ENCODE assay signal across 1 cellular context in genomic region chr11:77039491-77040400, GRCh38.
TF ChIP-seq lines count a peak whose summit lies in the region.

No MANE protein-coding gene starts in this region.

TF ChIP-seq in WTC11, 78 proteins besides CTCF, POLR2A, EP300 and RAD21 (continued from another document):
- TF ChIP-seq FOXP4 (CRISPR knock-in tag; IDR thresholded peaks at IDR 0.05): peak; percentile 93
- TF ChIP-seq E2F4 (CRISPR knock-in tag; IDR thresholded peaks at IDR 0.05; ENCODE audit: borderline replicate concordance, low read depth): peak; percentile 85
- peak; percentile 90; the same call in 1 of the 2 replicates for TF ChIP-seq AFF4 (CRISPR knock-in tag; IDR thresholded peaks at IDR 0.05; ENCODE audit: borderline replicate concordance)
- TF ChIP-seq NR2C2 (CRISPR knock-in tag; IDR thresholded peaks at IDR 0.05): peak; percentile 82
- peak; percentile 95 for TF ChIP-seq MYBL2 (CRISPR knock-in tag; IDR thresholded peaks at IDR 0.05)
- no peak; the same call in 1 of the 2 replicates for TF ChIP-seq CREM (CRISPR knock-in tag; IDR thresholded peaks at IDR 0.05)
- peak; percentile 99 for TF ChIP-seq MAX (CRISPR knock-in tag; IDR thresholded peaks at IDR 0.05)
- no peak for TF ChIP-seq CBFB (CRISPR knock-in tag; IDR thresholded peaks at IDR 0.05; ENCODE audit: low read depth)
- TF ChIP-seq ZNF423 (CRISPR knock-in tag; IDR thresholded peaks at IDR 0.05): no peak
- peak; percentile 98 for TF ChIP-seq SMAD3 (CRISPR knock-in tag; IDR thresholded peaks at IDR 0.05; ENCODE audit: borderline replicate concordance)
- peak; percentile 89; the same call in 1 of the 2 replicates for TF ChIP-seq ZNF138 (CRISPR knock-in tag; conservative IDR thresholded peaks at IDR 0.05)
- peak; percentile 83 for TF ChIP-seq NR1H2 (CRISPR knock-in tag; IDR thresholded peaks at IDR 0.05)
- TF ChIP-seq FOXK1 (CRISPR knock-in tag; IDR thresholded peaks at IDR 0.05): peak; percentile 79
- no peak for TF ChIP-seq CDX4 (CRISPR knock-in tag; IDR thresholded peaks at IDR 0.05; ENCODE audit: borderline replicate concordance)
- TF ChIP-seq TCF7 (CRISPR knock-in tag; IDR thresholded peaks at IDR 0.05; ENCODE audit: low read depth): peak; percentile 93; the same call in 1 of the 2 replicates
- peak; percentile 73 for TF ChIP-seq ATF3 (CRISPR knock-in tag; conservative IDR thresholded peaks at IDR 0.05)
- TF ChIP-seq HMGA2 (CRISPR knock-in tag; IDR thresholded peaks at IDR 0.05): no peak
- peak; percentile 99 for TF ChIP-seq FOXP1 (CRISPR knock-in tag; IDR thresholded peaks at IDR 0.05; ENCODE audit: borderline replicate concordance)
- peak; percentile 92 for TF ChIP-seq NFE2L1 (CRISPR knock-in tag; IDR thresholded peaks at IDR 0.05)
- TF ChIP-seq ZNF671 (CRISPR knock-in tag; IDR thresholded peaks at IDR 0.05): no peak
- TF ChIP-seq RELA (CRISPR knock-in tag; IDR thresholded peaks at IDR 0.05; ENCODE audit: borderline replicate concordance): peak; percentile 97
- TF ChIP-seq ZNF121 (CRISPR knock-in tag; IDR thresholded peaks at IDR 0.05): 0 out of 2 replicates have a peak, but pooled peaks have one; percentile 2
- peak; percentile 81 for TF ChIP-seq USF1 (CRISPR knock-in tag; IDR thresholded peaks at IDR 0.05)
- no peak for TF ChIP-seq SOX15 (CRISPR knock-in tag; IDR thresholded peaks at IDR 0.05)
- TF ChIP-seq IRF2 (CRISPR knock-in tag; IDR thresholded peaks at IDR 0.05; ENCODE audit: borderline replicate concordance, low read depth): 0 out of 2 replicates have a peak, but pooled peaks have one; percentile 61
- no peak for TF ChIP-seq ZMAT4 (CRISPR knock-in tag; IDR thresholded peaks at IDR 0.05)
- peak; percentile 68; the same call in 1 of the 2 replicates for TF ChIP-seq NR3C1 (CRISPR knock-in tag; conservative IDR thresholded peaks at IDR 0.05; ENCODE audit: low read depth)
- TF ChIP-seq ATF6 (CRISPR knock-in tag; IDR thresholded peaks at IDR 0.05): no peak
- peak; percentile 96 for TF ChIP-seq ZNF219 (CRISPR knock-in tag; IDR thresholded peaks at IDR 0.05; ENCODE audit: borderline replicate concordance)
- TF ChIP-seq GTF2I (CRISPR knock-in tag; conservative IDR thresholded peaks at IDR 0.05): no peak
- TF ChIP-seq RORB (CRISPR knock-in tag; IDR thresholded peaks at IDR 0.05): no peak
- peak; percentile 85 for TF ChIP-seq ATF2 (CRISPR knock-in tag; IDR thresholded peaks at IDR 0.05; ENCODE audit: borderline replicate concordance, low read depth)
- peak; percentile 82; the same call in 1 of the 2 replicates for TF ChIP-seq TP53 (CRISPR knock-in tag; IDR thresholded peaks at IDR 0.05)
- TF ChIP-seq JAZF1 (CRISPR knock-in tag; IDR thresholded peaks at IDR 0.05): no peak
- TF ChIP-seq SP1 (CRISPR knock-in tag; conservative IDR thresholded peaks at IDR 0.05): no peak; the same call in 1 of the 2 replicates
- no peak for TF ChIP-seq ZNF416 (CRISPR knock-in tag; IDR thresholded peaks at IDR 0.05)
- peak; percentile 93 for TF ChIP-seq ELF4 (CRISPR knock-in tag; IDR thresholded peaks at IDR 0.05; ENCODE audit: low read depth)
- peak; percentile 96 for TF ChIP-seq ATF1 (CRISPR knock-in tag; IDR thresholded peaks at IDR 0.05)
- no peak for TF ChIP-seq FOXJ3 (CRISPR knock-in tag; IDR thresholded peaks at IDR 0.05; ENCODE audit: borderline replicate concordance)
- peak; percentile 96 for TF ChIP-seq E2F5 (CRISPR knock-in tag; IDR thresholded peaks at IDR 0.05)
- TF ChIP-seq ZNF263 (CRISPR knock-in tag; IDR thresholded peaks at IDR 0.05; ENCODE audit: low read depth): peak; percentile 84; the same call in 1 of the 2 replicates
- TF ChIP-seq MLX (CRISPR knock-in tag; IDR thresholded peaks at IDR 0.05): no peak
- TF ChIP-seq IRF1 (CRISPR knock-in tag; IDR thresholded peaks at IDR 0.05): peak; percentile 97
- no peak for TF ChIP-seq PRRX2 (CRISPR knock-in tag; IDR thresholded peaks at IDR 0.05)
- TF ChIP-seq NFATC4 (CRISPR knock-in tag; IDR thresholded peaks at IDR 0.05): no peak
- no peak; the same call in none of the 2 replicates for TF ChIP-seq ZBTB43 (CRISPR knock-in tag; IDR thresholded peaks at IDR 0.05)
